In genomic region chr2:241609859-241610793, GRCh38 we compare ENCODE assay signal across 8 cellular contexts. TPM values are rescaled to one million over a fixed set of nuclear protein-coding genes. Genes with fewer than 3 reads are reported as not detected.
DNase-seq lines count a peak whose midpoint lies in the region; TF ChIP-seq lines count a peak whose summit lies in the region.

No MANE protein-coding gene starts in this region.

- no peak overlapping the region for H3K4me2 ChIP-seq in SK-N-SH

- no peaks in the 10 kb centered on the region for H3K27me3 ChIP-seq in SK-N-SH (ENCODE audit: insufficient read depth)

- H3K4me3 ChIP-seq in GM08714 (ENCODE audit: low read length) (peak overlapping the region; percentile 73; the same call in 1 of the 2 replicates), SK-N-SH (ENCODE audit: low read depth in 2 of 2, low read length in 1 of 2) (no peak overlapping the region)

- H3F3A ChIP-seq in SK-N-SH (replicated peaks; ENCODE audit: insufficient read depth) = no peaks in the 10 kb centered on the region

- no peak overlapping the region for H3K27ac ChIP-seq in SK-N-SH (ENCODE audit: low read depth in 2 of 2, low read length in 1 of 2)

- H3K79me2 ChIP-seq in SK-N-SH (ENCODE audit: insufficient read depth) = peaks cover 58% of the 10 kb centered on the region

- DNase-seq in HEK293T (ENCODE audit: extremely low spot score) (peak; percentile 85), NCI-H1105 (lab: John Stamatoyannopoulos, UW) (peak; percentile 73), chondrocyte (ENCODE audit: low spot score) (no peak), kidney tubule cell (ENCODE audit: low spot score) (peak; percentile 92), SK-N-SH (no peak)
- DNase-seq in activated CD4-positive, alpha-beta T cell treated with anti-CD3 and anti-CD28 coated beads for 1 hour = peak; percentile 82
- DNase-seq in stimulated activated CD4-positive, alpha-beta T cell treated with anti-CD3 and anti-CD28 coated beads, Interleukin-1b, Interleukin-23, amount 100 ng/mL, for 1 hour (ENCODE audit: low read depth in 2 of 2) = peak; percentile 73 to 80

- TF ChIP-seq CTCF in chondrocyte (IDR thresholded peaks at IDR 0.05) (peak; percentile 79), SK-N-SH (IDR thresholded peaks at IDR 0.05) (no peak)

- H3K9me3 ChIP-seq in SK-N-SH = no peaks in the 10 kb centered on the region

- peak overlapping the region; percentile 61 for H3K4me3 Mint-ChIP-seq in chondrocyte (ENCODE audit: unreplicated experiment)

- TF ChIP-seq EP300 in SK-N-SH (IDR thresholded peaks at IDR 0.05; ENCODE audit: borderline replicate concordance in 1 of 2, low read depth in 1 of 2, low read length in 1 of 2) = no peak

- no peak overlapping the region for H3K9ac ChIP-seq in SK-N-SH

- peaks cover 10 to 14% of the 10 kb centered on the region in 2 experiments for H3K36me3 ChIP-seq in SK-N-SH (replicated peaks in 1 of 2; ENCODE audit: control insufficient read depth in 1 of 2, insufficient read depth in 2 of 2, low read length in 1 of 2)

- peaks cover 8% of the 10 kb centered on the region for H3K4me1 Mint-ChIP-seq in chondrocyte (ENCODE audit: low read depth)

- POLR2A ChIA-PET in HEK293T (lab: Yijun Ruan, JAX) = interaction anchor here (1.1 kb wide), 1 partner anchor 24 kb away, joined by 3 read pairs; no protein-coding TSS in a partner anchor
- POLR2A ChIA-PET in SK-N-SH (lab: Yijun Ruan, JAX) = interaction anchor here (0.6 kb wide), 1 partner anchor 53 kb away, joined by 3 read pairs; no protein-coding TSS in a partner anchor

- peaks cover under 1% of the 10 kb centered on the region for H3K36me3 Mint-ChIP-seq in chondrocyte (ENCODE audit: low read depth)

- no peak for TF ChIP-seq RAD21 in SK-N-SH (IDR thresholded peaks at IDR 0.05; ENCODE audit: low read length)

- peak overlapping the region; percentile 71 for H3K27ac Mint-ChIP-seq in chondrocyte (ENCODE audit: unreplicated experiment)

- 94% methylated on average over 28 of the region's 76 CpGs for WGBS in SK-N-SH (ENCODE audit: low lambda C conversion rate)

- CTCF ChIA-PET in HEK293T (lab: Yijun Ruan, JAX) (interaction anchor here (0.6 to 1.0 kb wide), 4 partner anchors 11 to 108 kb away, joined by 3 read pairs; no protein-coding TSS in a partner anchor), SK-N-SH (lab: Yijun Ruan, JAX) (interaction anchor here (2.0 kb wide), 1 partner anchor 11 kb away, joined by 8 read pairs; no protein-coding TSS in a partner anchor)

- H3K9me2 ChIP-seq in SK-N-SH = no peaks in the 10 kb centered on the region

- no peaks in the 10 kb centered on the region for H3K9me3 Mint-ChIP-seq in chondrocyte (ENCODE audit: low read depth)

- no peak overlapping the region for H2AFZ ChIP-seq in SK-N-SH (ENCODE audit: low read depth)

- H3K27me3 Mint-ChIP-seq in chondrocyte (ENCODE audit: low read depth) = no peaks in the 10 kb centered on the region

- no peaks in the 10 kb centered on the region; a peak in 2 of 4 replicates for H3K4me1 ChIP-seq in SK-N-SH (ENCODE audit: control insufficient read depth in 1 of 2, insufficient read depth in 2 of 2, low read depth in 1 of 2, low read length in 1 of 2)

- 0 out of 2 replicates have a peak, but pooled peaks cover 5% of the 10 kb centered on the region for H4K20me1 ChIP-seq in SK-N-SH (ENCODE audit: insufficient read depth)

TF ChIP-seq in HEK293T, 16 proteins besides CTCF, POLR2A, EP300 and RAD21:
- TF ChIP-seq FOXK2 (IDR thresholded peaks at IDR 0.05) = no peak
- peak; percentile 32; the same call in 1 of the 2 replicates for TF ChIP-seq L3MBTL2 (conservative IDR thresholded peaks at IDR 0.05)
TF ChIP-seq in HEK293T: peak in this region for 1.

TF ChIP-seq in SK-N-SH, 30 proteins besides CTCF, POLR2A, EP300 and RAD21 (continues in another document):
- TF ChIP-seq SMC3 (IDR thresholded peaks at IDR 0.05; ENCODE audit: low read depth, low read length) (no peak), POLR2AphosphoS5 (IDR thresholded peaks at IDR 0.05; ENCODE audit: low read depth, low read length) (no peak), FOSL2 (IDR thresholded peaks at IDR 0.05; ENCODE audit: borderline replicate concordance, low read depth) (no peak), ZBTB33 (IDR thresholded peaks at IDR 0.05; ENCODE audit: borderline replicate concordance, low read depth) (no peak), FOXM1 (IDR thresholded peaks at IDR 0.05; ENCODE audit: low read depth) (no peak), MAX (IDR thresholded peaks at IDR 0.05; ENCODE audit: low read depth) (no peak), PBX3 (IDR thresholded peaks at IDR 0.05) (no peak), NFIC (IDR thresholded peaks at IDR 0.05; ENCODE audit: borderline replicate concordance) (no peak), REST (IDR thresholded peaks at IDR 0.05; ENCODE audit: low read depth, low read length) (no peak), GATA2 (CRISPR knock-in tag; IDR thresholded peaks at IDR 0.05) (no peak), YY1 (IDR thresholded peaks at IDR 0.05; ENCODE audit: low read depth) (no peak), ELF1 (IDR thresholded peaks at IDR 0.05) (no peak), CHD2 (IDR thresholded peaks at IDR 0.05; ENCODE audit: low read length, partially characterized antibody) (no peak), TCF12 (IDR thresholded peaks at IDR 0.05) (no peak)

RNA-seq across cellular contexts. Expression of gene THAP4, which starts 26.8 kb away (rescaled TPM):
- total RNA-seq in chondrocyte = 40.9 to 42.4 TPM (median 41.4 TPM) in 3 replicates
- 46.0 and 64.7 TPM in 2 replicates for polyA plus RNA-seq in SK-N-SH (2012; rRNA removed)
- 30.7 and 40.1 TPM in 2 replicates for polyA plus RNA-seq in SK-N-SH (2012; cell fraction: cytosol; rRNA removed)
- 30.4 and 43.6 TPM in 2 replicates for polyA plus RNA-seq in SK-N-SH (2012; cell fraction: nucleus; rRNA removed)

RNA-seq across cellular contexts. Expression of gene ATG4B, which starts 27.4 kb away (rescaled TPM):
- total RNA-seq in chondrocyte = 53.1 to 64.0 TPM (median 57.2 TPM) in 3 replicates
- 105 and 107 TPM in 2 replicates for polyA plus RNA-seq in SK-N-SH (2012; rRNA removed)
- polyA plus RNA-seq in SK-N-SH (2012; cell fraction: cytosol; rRNA removed) = 53.2 and 85.0 TPM in 2 replicates
- 323 and 358 TPM in 2 replicates for polyA plus RNA-seq in SK-N-SH (2012; cell fraction: nucleus; rRNA removed)

RNA-seq across cellular contexts. Expression of gene BOK, which starts 51.6 kb away (rescaled TPM):
- total RNA-seq in chondrocyte = 28.5 to 46.8 TPM (median 44.6 TPM) in 3 replicates
- 1.7 and 1.9 TPM in 2 replicates for polyA plus RNA-seq in SK-N-SH (2012; rRNA removed)
- polyA plus RNA-seq in SK-N-SH (2012; cell fraction: cytosol; rRNA removed) = 0.62 and 1.3 TPM in 2 replicates
- 2.8 and 3.1 TPM in 2 replicates for polyA plus RNA-seq in SK-N-SH (2012; cell fraction: nucleus; rRNA removed)

Comparison
In these comparisons a context has a peak if more than half of its experiments do, and no peak if none do; other contexts are left out.
1. DNase-seq: peak in HEK293T (single experiment), NCI-H1105 (single experiment), activated CD4-positive, alpha-beta T cell treated with anti-CD3 and anti-CD28 coated beads for 1 hour (single experiment), kidney tubule cell (single experiment) and stimulated activated CD4-positive, alpha-beta T cell treated with anti-CD3 and anti-CD28 coated beads, Interleukin-1b, Interleukin-23, amount 100 ng/mL, for 1 hour (2 of 2); none in chondrocyte (single experiment) and SK-N-SH (single experiment).